In genomic region chr10:97529685-97530465, GRCh38 we compare ENCODE assay signal across 36 cellular contexts. TPM values are rescaled to one million over a fixed set of nuclear protein-coding genes. Genes with fewer than 3 reads are reported as not detected.
DNase-seq lines count a peak whose midpoint lies in the region; ATAC-seq, FAIRE-seq and TF ChIP-seq lines count a peak whose summit lies in the region.
"Had no signal": no experiment of that assay in that cellular context is flagged by ENCODE, and none has a peak within 500 bp of the region (broad histone marks: within the 10 kb centered on the region; RNA-seq: fewer than 3 reads in every experiment).

No MANE protein-coding gene starts in this region.

- H3K4me2 ChIP-seq in HepG2 (ENCODE audit: low read depth, low read length), result peak overlapping the region; percentile 74
- H3K4me2 ChIP-seq: KMS-11 had no signal

- no peak overlapping the region for H2AFZ ChIP-seq in HepG2 (ENCODE audit: low read length)

- H3K4me1 ChIP-seq in HepG2 (ENCODE audit: insufficient read depth, low read length) (peaks cover 36% of the 10 kb centered on the region), right lobe of liver (no peaks in the 10 kb centered on the region), BE2C (no peaks in the 10 kb centered on the region)
- H3K4me1 ChIP-seq: ascending aorta, prostate gland, stomach had no signal

- no peak for DNase-seq in HepG2 (ENCODE audit: low spot score)
- no peak for DNase-seq in right lobe of liver
- DNase-seq in BE2C, result no peak
- no peak for DNase-seq in frontal cortex (ENCODE audit: low spot score in 2 of 2)
- DNase-seq: activated CD4-positive, alpha-beta T cell treated with anti-CD3 and anti-CD28 coated beads, Interleukin-2, amount 50 U/mL, for 48 hours; activated gamma-delta T cell treated with Interleukin-2 at 50 U/mL for 16 hours; activated T-cell treated with anti-CD3 and anti-CD28 coated beads, Interleukin-2, amount 50 U/mL, for 48 hours; CD4-positive, alpha-beta memory T cell; EL; GOT3; immature natural killer cell; MM.1S; NCI-H1105 treated with DMSO at 0.1 percent for 48 hours; NCI-H1930; NCI-H2227 treated with DMSO at 0.1 percent for 48 hours; NCI-H526; NK-92 treated with Interleukin-12 subunit alpha and Interleukin-12 subunit beta, amount 100 ng/mL, for 24 hours; SHP77; stimulated activated CD4-positive, alpha-beta T cell treated with anti-CD3 and anti-CD28 coated beads, Interleukin-4, amount 100 ng/mL, for 1 hour; stomach had no signal

- in situ Hi-C loops in HepG2 (cut with HindIII; ENCODE audit: extremely low pct_ligation_motif_present, low pct_unique_long_range_greater_than_20kb), result no loop called here

- H3K27ac ChIP-seq in HepG2 (ENCODE audit: extremely low read length, insufficient read depth, low read length) (peak overlapping the region; percentile 33), right lobe of liver (no peak overlapping the region)
- H3K27ac ChIP-seq: ascending aorta, KMS-11, prostate gland, stomach had no signal

- H3K4me3 ChIP-seq in HepG2 (replicated peaks in 1 of 3; ENCODE audit: insufficient read depth in 1 of 3, low read depth in 2 of 3, low read length in 3 of 3), result peak overlapping the region in 2 of 3 experiments; percentile 24 to 32; a peak in 3 of 6 replicates
- H3K4me3 ChIP-seq in right lobe of liver, result no peak overlapping the region
- no peak overlapping the region for H3K4me3 ChIP-seq in BE2C (ENCODE audit: low read depth, low read length)
- H3K4me3 ChIP-seq: ascending aorta, prostate gland, stomach had no signal

- TF ChIP-seq EP300 in HepG2 (IDR thresholded peaks at IDR 0.05; ENCODE audit: low read depth in 2 of 2, low read length in 2 of 2), result no peak
- no peak for TF ChIP-seq EP300 in HepG2 (CRISPR knock-in tag; IDR thresholded peaks at IDR 0.05; ENCODE audit: borderline replicate concordance)

- H3K9ac ChIP-seq in HepG2 (ENCODE audit: insufficient read depth, low read depth, low read length), result peak overlapping the region; percentile 36; the same call in 1 of the 2 replicates
- H3K9ac ChIP-seq: KMS-11 had no signal

- no peak for TF ChIP-seq RAD21 in HepG2 (CRISPR knock-in tag; IDR thresholded peaks at IDR 0.05)

- no peaks in the 10 kb centered on the region for H3K36me3 ChIP-seq in HepG2 (replicated peaks in 1 of 2; ENCODE audit: control insufficient read depth in 1 of 2, insufficient read depth in 2 of 2, low read length in 2 of 2)
- H3K36me3 ChIP-seq in right lobe of liver, result no peaks in the 10 kb centered on the region
- no peaks in the 10 kb centered on the region for H3K36me3 ChIP-seq in BE2C
- H3K36me3 ChIP-seq: ascending aorta, prostate gland, stomach had no signal

- intact Hi-C loops in HepG2 (cut with micrococcal nuclease; ENCODE audit: unreplicated experiment) (loop anchor here (2.0 kb wide), 1 partner anchor 67 kb away; no protein-coding TSS in a partner anchor), right lobe of liver (cut with DNase I) (no loop called here)

- TF ChIP-seq CTCF in HepG2 (CRISPR knock-in tag; IDR thresholded peaks at IDR 0.05) (peak; percentile 25; the same call in 1 of the 2 replicates), right lobe of liver (IDR thresholded peaks at IDR 0.05) (no peak), BE2C (IDR thresholded peaks at IDR 0.05; ENCODE audit: low read depth, low read length) (no peak)

- H3K9me3 ChIP-seq in HepG2 (ENCODE audit: low read length), result no peaks in the 10 kb centered on the region
- H3K9me3 ChIP-seq in right lobe of liver, result no peaks in the 10 kb centered on the region
- no peaks in the 10 kb centered on the region for H3K9me3 ChIP-seq in BE2C
- H3K9me3 ChIP-seq: ascending aorta, prostate gland, stomach had no signal

- POLR2A ChIA-PET in HepG2 (lab: Yijun Ruan, JAX), result no interaction called here

- no TSS peak for BruUV-seq in HepG2 (replicated peaks; lab: Mats Ljungman, UMichigan)

- H3K79me2 ChIP-seq in HepG2 (ENCODE audit: insufficient read depth, low read length), result no peaks in the 10 kb centered on the region

- ATAC-seq in HepG2 (peak; percentile 74), right lobe of liver (no peak), esophagus mucosa (peak; percentile 45), HG02870 (IDR thresholded peaks at IDR 0.05; ENCODE audit: unreplicated experiment) (no peak)
- ATAC-seq: activated CD4-positive, CD25-positive, alpha-beta regulatory T cell treated with anti-CD3 and anti-CD28 coated beads, Interleukin-2, amount 50 U/mL, for 24 hours; left lobe of liver had no signal

- no peak for TF ChIP-seq POLR2A in HepG2 (IDR thresholded peaks at IDR 0.05; ENCODE audit: insufficient read depth in 1 of 2, low read depth in 2 of 2, low read length in 2 of 2)
- no peak for TF ChIP-seq POLR2A in right lobe of liver (IDR thresholded peaks at IDR 0.05)

- CTCF ChIA-PET in HepG2 (lab: Yijun Ruan, JAX; ENCODE audit: low intra/inter-chr PET ratio, low total read pairs), result no interaction called here

- no peaks in the 10 kb centered on the region for H4K20me1 ChIP-seq in HepG2 (ENCODE audit: insufficient read depth, low read length)

- peak; percentile 32 for FAIRE-seq in HepG2 (lab: Jason Lieb, UNC)
- no peak for FAIRE-seq in frontal cortex (lab: Jason Lieb, UNC)
- FAIRE-seq: colon, GM18507, GM19239, urothelium cell line had no signal

- H3K27me3 ChIP-seq in HepG2 (ENCODE audit: control insufficient read depth in 1 of 2, insufficient read depth in 2 of 2, low read length in 2 of 2), result no peaks in the 10 kb centered on the region
- no peaks in the 10 kb centered on the region for H3K27me3 ChIP-seq in right lobe of liver
- H3K27me3 ChIP-seq in BE2C, result no peaks in the 10 kb centered on the region
- H3K27me3 ChIP-seq: ascending aorta, stomach had no signal

- WGBS in HepG2 (ENCODE audit: low lambda C conversion rate), result 33% methylated on average over 14 of the region's 14 CpGs
- 88% methylated on average over 9 of the region's 14 CpGs for whole genome bisulfite sequencing in right lobe of liver (ENCODE audit: insufficient coverage, low coverage, low lambda C conversion rate, missing lambda C conversion rate)

RNA-seq across cellular contexts. Expression of gene UBTD1, which starts 31.2 kb away (rescaled TPM):
- total RNA-seq in HepG2 (2016; rRNA removed; fragmentation: Illumina TruSeq; extraction: Trizol) (5.8 and 7.9 TPM in 2 replicates), right lobe of liver (1 to 10 TPM; 5.4 to 8.8 (median 7.0) TPM), esophagus mucosa (5.1 TPM), frontal cortex (1.6 TPM)
- 9.2 and 11.9 TPM in 2 replicates for total RNA-seq in HepG2 (2016; cell fraction: cytosol; rRNA removed; fragmentation: Illumina TruSeq; extraction: Trizol; ENCODE audit: low read depth)
- 6.4 and 7.1 TPM in 2 replicates for total RNA-seq in HepG2 (2016; cell fraction: insoluble cytoplasmic fraction; rRNA removed; fragmentation: Illumina TruSeq; extraction: Trizol)
- 14.8 and 18.5 TPM in 2 replicates for total RNA-seq in HepG2 (2016; cell fraction: membrane; rRNA removed; fragmentation: Illumina TruSeq; extraction: Trizol)
- total RNA-seq in HepG2 (2016; cell fraction: nucleus; rRNA removed; fragmentation: Illumina TruSeq; extraction: Trizol), result 2.4 and 3.1 TPM in 2 replicates
- 10.0 and 11.4 TPM in 2 replicates for polyA plus RNA-seq in HepG2 (2011; rRNA removed)
- polyA plus RNA-seq in HepG2 (2011; cell fraction: cytosol; rRNA removed), result 9.4 and 14.7 TPM in 2 replicates
- 8.0 and 8.7 TPM in 2 replicates for polyA plus RNA-seq in HepG2 (2011; cell fraction: nucleus; rRNA removed)
- polyA plus RNA-seq in HepG2 (2012), result 3.0 and 5.7 TPM in 2 replicates
- 15.7 and 20.7 TPM in 2 replicates for polyA plus RNA-seq in HepG2 (2016; cell fraction: cytosol; fragmentation: Illumina TruSeq; extraction: Trizol; ENCODE audit: low read depth)
- 7.6 and 9.1 TPM in 2 replicates for polyA plus RNA-seq in HepG2 (2016; cell fraction: insoluble cytoplasmic fraction; fragmentation: Illumina TruSeq; extraction: Trizol; ENCODE audit: low read depth)
- polyA plus RNA-seq in HepG2 (2016; cell fraction: membrane; fragmentation: Illumina TruSeq; extraction: Trizol; ENCODE audit: low read depth), result 18.5 and 20.4 TPM in 2 replicates
- 7.0 and 8.0 TPM in 2 replicates for polyA plus RNA-seq in HepG2 (2016; cell fraction: nucleus; fragmentation: Illumina TruSeq; extraction: Trizol; ENCODE audit: insufficient read depth, low read depth)
- polyA minus RNA-seq in HepG2 (2011; rRNA and poly(A)+ RNA removed; ENCODE audit: low replicate concordance), result 3.1 and 12.1 TPM in 2 replicates
- polyA minus RNA-seq in HepG2 (2011; cell fraction: cytosol; rRNA and poly(A)+ RNA removed), result 5.4 and 6.2 TPM in 2 replicates
- 1.4 and 1.5 TPM in 2 replicates for polyA minus RNA-seq in HepG2 (2011; cell fraction: nucleus; rRNA and poly(A)+ RNA removed)
- polyA plus RNA-seq in BE2C (2012; ENCODE audit: insufficient read depth, insufficient read length, low read depth), result 5.9 TPM

RNA-seq across cellular contexts. Expression of gene MMS19, which starts 31.7 kb away (rescaled TPM):
- total RNA-seq in HepG2 (2016; rRNA removed; fragmentation: Illumina TruSeq; extraction: Trizol) (76.4 and 95.9 TPM in 2 replicates), right lobe of liver (10 to 100 TPM; 18.7 to 40.7 (median 20.3) TPM), esophagus mucosa (44.0 TPM), frontal cortex (44.0 TPM)
- total RNA-seq in HepG2 (2016; cell fraction: cytosol; rRNA removed; fragmentation: Illumina TruSeq; extraction: Trizol; ENCODE audit: low read depth), result 27.5 and 31.1 TPM in 2 replicates
- 79.3 and 88.8 TPM in 2 replicates for total RNA-seq in HepG2 (2016; cell fraction: insoluble cytoplasmic fraction; rRNA removed; fragmentation: Illumina TruSeq; extraction: Trizol)
- 38.8 and 43.6 TPM in 2 replicates for total RNA-seq in HepG2 (2016; cell fraction: membrane; rRNA removed; fragmentation: Illumina TruSeq; extraction: Trizol)
- total RNA-seq in HepG2 (2016; cell fraction: nucleus; rRNA removed; fragmentation: Illumina TruSeq; extraction: Trizol), result 62.7 and 83.1 TPM in 2 replicates
- polyA plus RNA-seq in HepG2 (2011; rRNA removed), result 106 and 107 TPM in 2 replicates
- 89.6 and 111 TPM in 2 replicates for polyA plus RNA-seq in HepG2 (2011; cell fraction: cytosol; rRNA removed)
- 266 and 333 TPM in 2 replicates for polyA plus RNA-seq in HepG2 (2011; cell fraction: nucleus; rRNA removed)
- polyA plus RNA-seq in HepG2 (2012), result 58.1 and 64.4 TPM in 2 replicates
- 12.2 and 14.0 TPM in 2 replicates for polyA plus RNA-seq in HepG2 (2016; cell fraction: cytosol; fragmentation: Illumina TruSeq; extraction: Trizol; ENCODE audit: low read depth)
- 75.8 and 88.6 TPM in 2 replicates for polyA plus RNA-seq in HepG2 (2016; cell fraction: insoluble cytoplasmic fraction; fragmentation: Illumina TruSeq; extraction: Trizol; ENCODE audit: low read depth)
- 26.7 and 29.6 TPM in 2 replicates for polyA plus RNA-seq in HepG2 (2016; cell fraction: membrane; fragmentation: Illumina TruSeq; extraction: Trizol; ENCODE audit: low read depth)
- 128 and 129 TPM in 2 replicates for polyA plus RNA-seq in HepG2 (2016; cell fraction: nucleus; fragmentation: Illumina TruSeq; extraction: Trizol; ENCODE audit: insufficient read depth, low read depth)
- polyA minus RNA-seq in HepG2 (2011; rRNA and poly(A)+ RNA removed; ENCODE audit: low replicate concordance), result 188 and 392 TPM in 2 replicates
- polyA minus RNA-seq in HepG2 (2011; cell fraction: cytosol; rRNA and poly(A)+ RNA removed), result 76.6 and 90.0 TPM in 2 replicates
- 109 and 123 TPM in 2 replicates for polyA minus RNA-seq in HepG2 (2011; cell fraction: nucleus; rRNA and poly(A)+ RNA removed)
- polyA plus RNA-seq in BE2C (2012; ENCODE audit: insufficient read depth, insufficient read length, low read depth), result 102 TPM

RNA-seq across cellular contexts. Expression of gene ANKRD2, which starts 42.7 kb away (rescaled TPM):
- total RNA-seq in HepG2 (2016; rRNA removed; fragmentation: Illumina TruSeq; extraction: Trizol) (not detected in 2 replicates), right lobe of liver (under 1 TPM in 4 of 6 experiments, not detected in 2; 0.28 to 0.81 (median 0.50) TPM), esophagus mucosa (0.56 TPM), frontal cortex (not detected)
- total RNA-seq in HepG2 (2016; cell fraction: cytosol; rRNA removed; fragmentation: Illumina TruSeq; extraction: Trizol; ENCODE audit: low read depth), result not detected in 2 replicates
- total RNA-seq in HepG2 (2016; cell fraction: insoluble cytoplasmic fraction; rRNA removed; fragmentation: Illumina TruSeq; extraction: Trizol), result not detected in 2 replicates
- not detected in 2 replicates for total RNA-seq in HepG2 (2016; cell fraction: membrane; rRNA removed; fragmentation: Illumina TruSeq; extraction: Trizol)
- not detected in 2 replicates for total RNA-seq in HepG2 (2016; cell fraction: nucleus; rRNA removed; fragmentation: Illumina TruSeq; extraction: Trizol)
- not detected in 2 replicates for polyA plus RNA-seq in HepG2 (2011; rRNA removed)
- polyA plus RNA-seq in HepG2 (2011; cell fraction: cytosol; rRNA removed), result not detected in 2 replicates
- not detected in 2 replicates for polyA plus RNA-seq in HepG2 (2011; cell fraction: nucleus; rRNA removed)
- not detected in 2 replicates for polyA plus RNA-seq in HepG2 (2012)
- not detected in 2 replicates for polyA plus RNA-seq in HepG2 (2016; cell fraction: cytosol; fragmentation: Illumina TruSeq; extraction: Trizol; ENCODE audit: low read depth)
- not detected in 2 replicates for polyA plus RNA-seq in HepG2 (2016; cell fraction: insoluble cytoplasmic fraction; fragmentation: Illumina TruSeq; extraction: Trizol; ENCODE audit: low read depth)
- polyA plus RNA-seq in HepG2 (2016; cell fraction: membrane; fragmentation: Illumina TruSeq; extraction: Trizol; ENCODE audit: low read depth), result not detected in 2 replicates
- polyA plus RNA-seq in HepG2 (2016; cell fraction: nucleus; fragmentation: Illumina TruSeq; extraction: Trizol; ENCODE audit: insufficient read depth, low read depth), result not detected in 2 replicates
- polyA minus RNA-seq in HepG2 (2011; rRNA and poly(A)+ RNA removed; ENCODE audit: low replicate concordance), result 0.09 TPM in 1 of 2 replicates, not detected in the other
- polyA minus RNA-seq in HepG2 (2011; cell fraction: cytosol; rRNA and poly(A)+ RNA removed), result not detected in 2 replicates
- not detected in 2 replicates for polyA minus RNA-seq in HepG2 (2011; cell fraction: nucleus; rRNA and poly(A)+ RNA removed)
- not detected for polyA plus RNA-seq in BE2C (2012; ENCODE audit: insufficient read depth, insufficient read length, low read depth)
- total RNA-seq: A673; ascending aorta; CD4-positive, alpha-beta memory T cell; glomerular endothelial cell; HT1080; left lobe of liver; stomach had no signal
- polyA plus RNA-seq: CD4-positive, alpha-beta memory T cell; immature natural killer cell had no signal

RNA-seq across cellular contexts. Expression of gene HOGA1, which starts 54.3 kb away (rescaled TPM):
- 18.8 and 19.5 TPM in 2 replicates for total RNA-seq in HepG2 (2016; rRNA removed; fragmentation: Illumina TruSeq; extraction: Trizol)
- 3.4 and 5.6 TPM in 2 replicates for total RNA-seq in HepG2 (2016; cell fraction: cytosol; rRNA removed; fragmentation: Illumina TruSeq; extraction: Trizol; ENCODE audit: low read depth)
- 18.4 and 22.7 TPM in 2 replicates for total RNA-seq in HepG2 (2016; cell fraction: insoluble cytoplasmic fraction; rRNA removed; fragmentation: Illumina TruSeq; extraction: Trizol)
- 6.7 and 7.9 TPM in 2 replicates for total RNA-seq in HepG2 (2016; cell fraction: membrane; rRNA removed; fragmentation: Illumina TruSeq; extraction: Trizol)
- total RNA-seq in HepG2 (2016; cell fraction: nucleus; rRNA removed; fragmentation: Illumina TruSeq; extraction: Trizol), result 14.5 and 15.4 TPM in 2 replicates
- 7.1 and 7.6 TPM in 2 replicates for polyA plus RNA-seq in HepG2 (2011; rRNA removed)
- polyA plus RNA-seq in HepG2 (2011; cell fraction: cytosol; rRNA removed), result 6.2 and 6.3 TPM in 2 replicates
- 12.0 and 12.1 TPM in 2 replicates for polyA plus RNA-seq in HepG2 (2011; cell fraction: nucleus; rRNA removed)
- polyA plus RNA-seq in HepG2 (2012), result 4.6 and 5.6 TPM in 2 replicates
- 2.4 and 2.7 TPM in 2 replicates for polyA plus RNA-seq in HepG2 (2016; cell fraction: cytosol; fragmentation: Illumina TruSeq; extraction: Trizol; ENCODE audit: low read depth)
- polyA plus RNA-seq in HepG2 (2016; cell fraction: insoluble cytoplasmic fraction; fragmentation: Illumina TruSeq; extraction: Trizol; ENCODE audit: low read depth), result 15.7 and 17.4 TPM in 2 replicates
- 3.0 and 3.6 TPM in 2 replicates for polyA plus RNA-seq in HepG2 (2016; cell fraction: membrane; fragmentation: Illumina TruSeq; extraction: Trizol; ENCODE audit: low read depth)
- polyA plus RNA-seq in HepG2 (2016; cell fraction: nucleus; fragmentation: Illumina TruSeq; extraction: Trizol; ENCODE audit: insufficient read depth, low read depth), result 18.7 and 20.9 TPM in 2 replicates
- polyA minus RNA-seq in HepG2 (2011; rRNA and poly(A)+ RNA removed; ENCODE audit: low replicate concordance), result 1.9 and 7.8 TPM in 2 replicates
- polyA minus RNA-seq in HepG2 (2011; cell fraction: cytosol; rRNA and poly(A)+ RNA removed), result 2.8 and 3.5 TPM in 2 replicates
- polyA minus RNA-seq in HepG2 (2011; cell fraction: nucleus; rRNA and poly(A)+ RNA removed), result 9.0 and 9.3 TPM in 2 replicates
- total RNA-seq in right lobe of liver, result 10 to 100 TPM; 16.8 to 92.9 (median 36.5) TPM
- total RNA-seq in esophagus mucosa, result 1.7 TPM
- polyA plus RNA-seq in BE2C (2012; ENCODE audit: insufficient read depth, insufficient read length, low read depth), result 0.54 TPM
- 0.41 TPM for total RNA-seq in frontal cortex
- total RNA-seq: A673; CD4-positive, alpha-beta memory T cell; stomach; T-helper 2 cell treated with Interferon-gamma antibody and Interleukin-4, amounts not matched to agents 100 ng/mL and 5 ng/mL, for 36 hours had no signal
- polyA plus RNA-seq: CD4-positive, alpha-beta memory T cell; immature natural killer cell had no signal

RNA-seq across cellular contexts. Expression of gene C10orf62, which starts 59.6 kb away (rescaled TPM):
- 0.28 and 1.6 TPM in 2 replicates for total RNA-seq in HepG2 (2016; rRNA removed; fragmentation: Illumina TruSeq; extraction: Trizol)
- not detected in 2 replicates for total RNA-seq in HepG2 (2016; cell fraction: cytosol; rRNA removed; fragmentation: Illumina TruSeq; extraction: Trizol; ENCODE audit: low read depth)
- total RNA-seq in HepG2 (2016; cell fraction: insoluble cytoplasmic fraction; rRNA removed; fragmentation: Illumina TruSeq; extraction: Trizol), result 0.42 and 1.9 TPM in 2 replicates
- total RNA-seq in HepG2 (2016; cell fraction: membrane; rRNA removed; fragmentation: Illumina TruSeq; extraction: Trizol), result 0.15 TPM in 1 of 2 replicates, not detected in the other
- total RNA-seq in HepG2 (2016; cell fraction: nucleus; rRNA removed; fragmentation: Illumina TruSeq; extraction: Trizol), result 3.1 and 3.7 TPM in 2 replicates
- polyA plus RNA-seq in HepG2 (2011; rRNA removed), result 0.61 and 0.74 TPM in 2 replicates
- 0.08 and 0.21 TPM in 2 replicates for polyA plus RNA-seq in HepG2 (2011; cell fraction: cytosol; rRNA removed)
- 2.6 and 3.1 TPM in 2 replicates for polyA plus RNA-seq in HepG2 (2011; cell fraction: nucleus; rRNA removed)
- 0.21 and 0.27 TPM in 2 replicates for polyA plus RNA-seq in HepG2 (2012)
- 0.22 TPM in 1 of 2 replicates, not detected in the other for polyA plus RNA-seq in HepG2 (2016; cell fraction: cytosol; fragmentation: Illumina TruSeq; extraction: Trizol; ENCODE audit: low read depth)
- polyA plus RNA-seq in HepG2 (2016; cell fraction: insoluble cytoplasmic fraction; fragmentation: Illumina TruSeq; extraction: Trizol; ENCODE audit: low read depth), result 0.27 and 0.39 TPM in 2 replicates
- polyA plus RNA-seq in HepG2 (2016; cell fraction: membrane; fragmentation: Illumina TruSeq; extraction: Trizol; ENCODE audit: low read depth), result not detected in 2 replicates
- polyA plus RNA-seq in HepG2 (2016; cell fraction: nucleus; fragmentation: Illumina TruSeq; extraction: Trizol; ENCODE audit: insufficient read depth, low read depth), result 1.4 and 1.5 TPM in 2 replicates
- polyA minus RNA-seq in HepG2 (2011; rRNA and poly(A)+ RNA removed; ENCODE audit: low replicate concordance), result 1.6 and 3.3 TPM in 2 replicates
- polyA minus RNA-seq in HepG2 (2011; cell fraction: cytosol; rRNA and poly(A)+ RNA removed), result not detected in 2 replicates
- 5.2 and 5.8 TPM in 2 replicates for polyA minus RNA-seq in HepG2 (2011; cell fraction: nucleus; rRNA and poly(A)+ RNA removed)
- total RNA-seq in right lobe of liver, result 1 to 10 TPM in 5 of 6 experiments, not detected in 1; 1.2 to 4.1 (median 2.2) TPM
- total RNA-seq in esophagus mucosa, result 0.16 TPM
- not detected for polyA plus RNA-seq in BE2C (2012; ENCODE audit: insufficient read depth, insufficient read length, low read depth)
- total RNA-seq in frontal cortex, result not detected
- total RNA-seq: A673; ascending aorta; CD4-positive, alpha-beta memory T cell; glomerular endothelial cell; HT1080; stomach; T-helper 2 cell treated with Interferon-gamma antibody and Interleukin-4, amounts not matched to agents 100 ng/mL and 5 ng/mL, for 36 hours had no signal
- polyA plus RNA-seq: CD4-positive, alpha-beta memory T cell; immature natural killer cell; stomach; thymus had no signal

Comparison
In these comparisons a context has a peak if more than half of its experiments do, and no peak if none do; other contexts are left out.
1. ATAC-seq: peak in HepG2 (single experiment) and esophagus mucosa (single experiment); none in right lobe of liver (0 of 4) and HG02870 (single experiment).
2. H3K4me3 ChIP-seq: peak in HepG2 (2 of 3); none in right lobe of liver (0 of 3) and BE2C (single experiment).